ENCODE assay signal across 8 cellular contexts in the genomic region with DNA sequence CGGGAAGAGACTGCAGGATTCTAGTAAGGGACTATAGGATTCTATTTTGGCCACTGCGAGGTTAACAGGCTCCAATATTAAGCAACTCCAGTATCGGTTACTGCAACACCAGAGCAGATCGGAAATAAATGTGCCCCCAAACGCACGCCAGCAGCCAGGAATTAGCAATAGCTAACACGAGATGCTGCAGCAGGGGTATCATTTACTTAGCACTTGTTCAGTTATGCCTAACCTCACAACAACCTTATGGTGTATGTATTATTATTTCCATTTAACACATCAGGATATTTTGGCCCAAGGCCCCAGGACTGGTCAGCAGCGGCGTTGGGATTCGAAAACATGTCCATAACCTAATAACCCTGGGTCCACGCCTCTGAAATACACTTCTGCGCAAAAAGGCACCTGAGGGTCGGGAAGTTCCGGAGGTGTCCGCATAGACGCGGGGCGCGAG. TPM values are rescaled to one million over a fixed set of nuclear protein-coding genes. Genes with fewer than 3 reads are reported as not detected.
A peak's percentile ranks its signal among the peaks of the same experiment; 100 is the strongest.
DNase-seq lines count a peak whose midpoint lies in the region; ATAC-seq and TF ChIP-seq lines count a peak whose summit lies in the region.

No MANE protein-coding gene starts in this region.

- ATAC-seq in GM19023 (IDR thresholded peaks at IDR 0.05; ENCODE audit: unreplicated experiment) (peak; percentile 2), foreskin keratinocyte (peak; percentile 26), GM18505 (IDR thresholded peaks at IDR 0.05; ENCODE audit: unreplicated experiment) (no peak)
- ATAC-seq in activated CD8-positive, alpha-beta T cell treated with anti-CD3 and anti-CD28 coated beads, Interleukin-2, amount 10 ng/mL, durations not matched to agents 7 days and 5 days = no peak

- H3K36me3 ChIP-seq in BLaER1 (peaks cover 29% of the 10 kb centered on the region), KMS-11 (ENCODE audit: insufficient read depth) (no peaks in the 10 kb centered on the region)

- peaks cover 39% of the 10 kb centered on the region for H3K79me2 ChIP-seq in KMS-11 (ENCODE audit: insufficient read depth, low read depth)

- H3K27me3 ChIP-seq in BLaER1 (no peaks in the 10 kb centered on the region), KMS-11 (ENCODE audit: insufficient read depth, low read depth) (no peaks in the 10 kb centered on the region), foreskin keratinocyte (no peaks in the 10 kb centered on the region)

- H2AFZ ChIP-seq in KMS-11 (ENCODE audit: low read depth) = peak overlapping the region; percentile 96

- H3K4me3 ChIP-seq in BLaER1 = peak overlapping the region; percentile 99
- peak overlapping the region; percentile 89 for H3K4me3 ChIP-seq in KMS-11 (IDR thresholded peaks at IDR 0.05; ENCODE audit: insufficient read depth, low read depth, low read length)

- peak overlapping the region; percentile 58 for H3K27ac Mint-ChIP-seq in activated CD8-positive, alpha-beta T cell treated with anti-CD3 and anti-CD28 coated beads, Interleukin-2, amount 10 ng/mL, durations not matched to agents 7 days and 5 days
- H3K27ac Mint-ChIP-seq in osteocyte (ENCODE audit: unreplicated experiment) = peak overlapping the region; percentile 75

- TF ChIP-seq CTCF in KMS-11 (conservative IDR thresholded peaks at IDR 0.05; ENCODE audit: low read depth, low read length) (no peak; the same call in 1 of the 2 replicates), foreskin keratinocyte (conservative IDR thresholded peaks at IDR 0.05) (no peak), osteocyte (IDR thresholded peaks at IDR 0.05) (no peak)

- H3K4me1 Mint-ChIP-seq in activated CD8-positive, alpha-beta T cell treated with anti-CD3 and anti-CD28 coated beads, Interleukin-2, amount 10 ng/mL, durations not matched to agents 7 days and 5 days (ENCODE audit: low read depth) = peaks cover 18% of the 10 kb centered on the region
- peaks cover 21% of the 10 kb centered on the region for H3K4me1 Mint-ChIP-seq in osteocyte (ENCODE audit: unreplicated experiment)

- no peaks in the 10 kb centered on the region for H3K9me3 Mint-ChIP-seq in activated CD8-positive, alpha-beta T cell treated with anti-CD3 and anti-CD28 coated beads, Interleukin-2, amount 10 ng/mL, durations not matched to agents 7 days and 5 days (ENCODE audit: insufficient read depth)
- H3K9me3 Mint-ChIP-seq in osteocyte (ENCODE audit: unreplicated experiment) = no peaks in the 10 kb centered on the region

- H3K4me1 ChIP-seq in BLaER1 (peaks cover 19% of the 10 kb centered on the region), KMS-11 (ENCODE audit: low read depth, poor library complexity, severe bottlenecking) (peaks cover 19% of the 10 kb centered on the region), foreskin keratinocyte (peaks cover 9% of the 10 kb centered on the region)

- H4K20me1 ChIP-seq in BLaER1 = peaks cover 18% of the 10 kb centered on the region; the same call in 1 of the 2 replicates
- no peaks in the 10 kb centered on the region for H4K20me1 ChIP-seq in KMS-11 (ENCODE audit: insufficient read depth)

- H3K27ac ChIP-seq in BLaER1 = peak overlapping the region; percentile 95
- H3K27ac ChIP-seq in KMS-11 = peak overlapping the region; percentile 74
- H3K27ac ChIP-seq in foreskin keratinocyte = peak overlapping the region; percentile 61

- CTCF ChIA-PET in activated CD8-positive, alpha-beta T cell treated with anti-CD3 and anti-CD28 coated beads, Interleukin-2, amount 10 ng/mL, durations not matched to agents 7 days and 5 days (lab: Charles Lee) = no interaction called here

- peak overlapping the region; percentile 81 for H3K4me3 Mint-ChIP-seq in activated CD8-positive, alpha-beta T cell treated with anti-CD3 and anti-CD28 coated beads, Interleukin-2, amount 10 ng/mL, durations not matched to agents 7 days and 5 days
- peak overlapping the region; percentile 77 for H3K4me3 Mint-ChIP-seq in osteocyte (ENCODE audit: unreplicated experiment)

- H3K27me3 Mint-ChIP-seq in activated CD8-positive, alpha-beta T cell treated with anti-CD3 and anti-CD28 coated beads, Interleukin-2, amount 10 ng/mL, durations not matched to agents 7 days and 5 days (ENCODE audit: low read depth) = no peaks in the 10 kb centered on the region
- no peaks in the 10 kb centered on the region for H3K27me3 Mint-ChIP-seq in osteocyte (ENCODE audit: unreplicated experiment)

- no peak for DNase-seq in activated CD8-positive, alpha-beta T cell treated with anti-CD3 and anti-CD28 coated beads, Interleukin-2, amount 10 ng/mL, durations not matched to agents 7 days and 5 days
- peak; percentile 19 to 39 for DNase-seq in foreskin keratinocyte
- no peak for DNase-seq in osteocyte (ENCODE audit: extremely low spot score, unreplicated experiment)
- no peak for DNase-seq in effector CD8-positive, alpha-beta T cell (lab: John Stamatoyannopoulos, UW)

- H3K36me3 Mint-ChIP-seq in activated CD8-positive, alpha-beta T cell treated with anti-CD3 and anti-CD28 coated beads, Interleukin-2, amount 10 ng/mL, durations not matched to agents 7 days and 5 days (ENCODE audit: low read depth) = no peaks in the 10 kb centered on the region
- H3K36me3 Mint-ChIP-seq in osteocyte (ENCODE audit: unreplicated experiment) = no peaks in the 10 kb centered on the region

- H3K4me2 ChIP-seq in BLaER1 (peak overlapping the region; percentile 93), KMS-11 (peak overlapping the region; percentile 90)

- H3K9me3 ChIP-seq in BLaER1 = peaks cover 37% of the 10 kb centered on the region

- POLR2A ChIA-PET in activated CD8-positive, alpha-beta T cell treated with anti-CD3 and anti-CD28 coated beads, Interleukin-2, amount 10 ng/mL, durations not matched to agents 7 days and 5 days (lab: Charles Lee) = no interaction called here

- TF ChIP-seq POLR2A in GM18505 (IDR thresholded peaks at IDR 0.05; ENCODE audit: borderline replicate concordance, extremely low read depth, insufficient read depth, insufficient read length) = no peak

- H3K9ac ChIP-seq in BLaER1 (peak overlapping the region; percentile 93), KMS-11 (peak overlapping the region; percentile 85; the same call in 1 of the 2 replicates)

RNA-seq across cellular contexts. Expression of a gene that starts 0.8 kb away (rescaled TPM):
- 1 to 10 TPM; 3.6 to 4.1 TPM for total RNA-seq in activated CD8-positive, alpha-beta T cell treated with anti-CD3 and anti-CD28 coated beads, Interleukin-2, amount 10 ng/mL, durations not matched to agents 7 days and 5 days
- total RNA-seq in foreskin keratinocyte (22.9 and 23.7 TPM in 2 replicates), osteocyte (15.9 and 16.7 TPM in 2 replicates)
- polyA plus RNA-seq in foreskin keratinocyte = 8.0 and 9.1 TPM in 2 replicates

Comparison
In these comparisons a context has a peak if more than half of its experiments do, and no peak if none do; other contexts are left out.
1. ATAC-seq: peak in GM19023 (single experiment) and foreskin keratinocyte (single experiment); none in activated CD8-positive, alpha-beta T cell treated with anti-CD3 and anti-CD28 coated beads, Interleukin-2, amount 10 ng/mL, durations not matched to agents 7 days and 5 days (single experiment) and GM18505 (single experiment).
2. DNase-seq: peak in foreskin keratinocyte (2 of 2); none in activated CD8-positive, alpha-beta T cell treated with anti-CD3 and anti-CD28 coated beads, Interleukin-2, amount 10 ng/mL, durations not matched to agents 7 days and 5 days (single experiment), osteocyte (single experiment) and effector CD8-positive, alpha-beta T cell (single experiment).
3. Peak in every context shown above with its lines, with median percentiles within 50 percentile points of each other: H3K27ac ChIP-seq.